8 cellular contexts compared by ENCODE assay signal in genomic region chr4:74038161-74039064, GRCh38. TPM values are rescaled to one million over a fixed set of nuclear protein-coding genes. Genes with fewer than 3 reads are reported as not detected.
DNase-seq lines count a peak whose midpoint lies in the region; ATAC-seq and TF ChIP-seq lines count a peak whose summit lies in the region.

CXCL3 (minus strand) TSS chr4:74038689; CDS start chr4:74038611, 78 bp downstream.

- H3K4me3 ChIP-seq in AG10803 (ENCODE audit: low read length) = peak within 1 kb of the TSS; percentile 81
- peak within 1 kb of the TSS; percentile 77 for H3K4me3 ChIP-seq in SK-N-MC
- peak within 1 kb of the TSS; percentile 76 for H3K4me3 ChIP-seq in smooth muscle cell

- H3K27me3 ChIP-seq in smooth muscle cell (ENCODE audit: low read depth) = peaks cover 27% of the 10 kb centered on the region

- H3K9me3 Mint-ChIP-seq in dendritic cell treated with granulocyte-macrophage colony-stimulating factor and Interleukin-4, amounts not matched to agents 40 ng/mL and 50 ng/mL, for 4 days = no peaks in the 10 kb centered on the region

- intact Hi-C loops in dendritic cell treated with granulocyte-macrophage colony-stimulating factor and Interleukin-4, amounts not matched to agents 40 ng/mL and 50 ng/mL, for 4 days (cut with micrococcal nuclease) = loop anchor here (5.0 to 10.0 kb wide), 3 partner anchors 59 to 374 kb away; partner anchors contain the start of gene CXCL2

- H3F3A ChIP-seq in smooth muscle cell (ENCODE audit: low read depth) = no peaks in the 10 kb centered on the region

- in situ Hi-C loops in GM13977 (cut with MboI; ENCODE audit: low pct_unique_long_range_greater_than_20kb, low sequenced_read_pairs, unreplicated experiment) = no loop called here

- no peaks in the 10 kb centered on the region for H4K20me1 ChIP-seq in smooth muscle cell (ENCODE audit: low read depth)

- 1% methylated on average over 66 of the region's 71 CpGs for WGBS in smooth muscle cell (ENCODE audit: low lambda C conversion rate)

- peak within 1 kb of the TSS; percentile 88 for H3K4me2 ChIP-seq in smooth muscle cell

- TF ChIP-seq CTCF in AG10803 (conservative IDR thresholded peaks at IDR 0.05; ENCODE audit: low read length) = 0 out of 2 replicates have a peak, but pooled peaks have one; percentile 15
- TF ChIP-seq CTCF in GM13977 (IDR thresholded peaks at IDR 0.05; ENCODE audit: extremely low read depth, insufficient read depth, missing control alignments) = no peak
- peak; percentile 35 for TF ChIP-seq CTCF in smooth muscle cell (IDR thresholded peaks at IDR 0.05; ENCODE audit: borderline replicate concordance, insufficient read depth, poor library complexity, severe bottlenecking)

- peaks cover 41% of the 10 kb centered on the region for H3K4me1 Mint-ChIP-seq in dendritic cell treated with granulocyte-macrophage colony-stimulating factor and Interleukin-4, amounts not matched to agents 40 ng/mL and 50 ng/mL, for 4 days (ENCODE audit: low read depth)

- peaks cover 8% of the 10 kb centered on the region for H3K36me3 Mint-ChIP-seq in dendritic cell treated with granulocyte-macrophage colony-stimulating factor and Interleukin-4, amounts not matched to agents 40 ng/mL and 50 ng/mL, for 4 days (ENCODE audit: low read depth)

- ATAC-seq in HG03039 (IDR thresholded peaks at IDR 0.05; ENCODE audit: unreplicated experiment) (peak; percentile 61), HG02973 (IDR thresholded peaks at IDR 0.05; ENCODE audit: unreplicated experiment) (no peak)

- H3K79me2 ChIP-seq in smooth muscle cell (ENCODE audit: low read depth) = no peaks in the 10 kb centered on the region

- H3K27ac ChIP-seq in SK-N-MC = no peak within 1 kb of the TSS
- H3K27ac ChIP-seq in smooth muscle cell (ENCODE audit: low read depth) = no peak within 1 kb of the TSS

- peaks cover 5% of the 10 kb centered on the region for H3K4me1 ChIP-seq in smooth muscle cell (ENCODE audit: low read depth)

- H3K9me3 ChIP-seq in SK-N-MC (ENCODE audit: low read depth, low read length) = no peaks in the 10 kb centered on the region
- no peaks in the 10 kb centered on the region for H3K9me3 ChIP-seq in smooth muscle cell (replicated peaks; ENCODE audit: low read depth)

- peak within 1 kb of the TSS; percentile 95 for H2AFZ ChIP-seq in smooth muscle cell (ENCODE audit: low read depth)

- peak within 1 kb of the TSS; percentile 82 for H3K4me3 Mint-ChIP-seq in dendritic cell treated with granulocyte-macrophage colony-stimulating factor and Interleukin-4, amounts not matched to agents 40 ng/mL and 50 ng/mL, for 4 days

- peak within 1 kb of the TSS; percentile 86 for H3K27ac Mint-ChIP-seq in dendritic cell treated with granulocyte-macrophage colony-stimulating factor and Interleukin-4, amounts not matched to agents 40 ng/mL and 50 ng/mL, for 4 days

- DNase-seq in AG10803 (ENCODE audit: low read depth) (peak; percentile 53), GM13977 (ENCODE audit: low spot score) (peak; percentile 7), SK-N-MC (ENCODE audit: low read depth, low spot score) (no peak), kidney glomerular epithelial cell (lab: John Stamatoyannopoulos, UW) (peak; percentile 71), smooth muscle cell (lab: John Stamatoyannopoulos, UW; ENCODE audit: unreplicated experiment) (peak; percentile 20)

- H3K9ac ChIP-seq in SK-N-MC (ENCODE audit: insufficient read length) = peak within 1 kb of the TSS; percentile 76
- peak within 1 kb of the TSS; percentile 65 for H3K9ac ChIP-seq in smooth muscle cell (ENCODE audit: low read depth)

- H3K27me3 Mint-ChIP-seq in dendritic cell treated with granulocyte-macrophage colony-stimulating factor and Interleukin-4, amounts not matched to agents 40 ng/mL and 50 ng/mL, for 4 days = peaks cover 29% of the 10 kb centered on the region

- H3K36me3 ChIP-seq in SK-N-MC (ENCODE audit: insufficient read depth, low read length) = no peaks in the 10 kb centered on the region
- H3K36me3 ChIP-seq in smooth muscle cell (ENCODE audit: low read depth) = no peaks in the 10 kb centered on the region

RNA-seq across cellular contexts. Expression of gene CXCL3, which starts in this region (rescaled TPM):
- total RNA-seq in smooth muscle cell = 0.63 and 1.6 TPM in 2 replicates
- polyA plus RNA-seq in smooth muscle cell = 3.2 and 5.6 TPM in 2 replicates
